ENCODE assay signal across 13 cellular contexts in the genomic region with DNA sequence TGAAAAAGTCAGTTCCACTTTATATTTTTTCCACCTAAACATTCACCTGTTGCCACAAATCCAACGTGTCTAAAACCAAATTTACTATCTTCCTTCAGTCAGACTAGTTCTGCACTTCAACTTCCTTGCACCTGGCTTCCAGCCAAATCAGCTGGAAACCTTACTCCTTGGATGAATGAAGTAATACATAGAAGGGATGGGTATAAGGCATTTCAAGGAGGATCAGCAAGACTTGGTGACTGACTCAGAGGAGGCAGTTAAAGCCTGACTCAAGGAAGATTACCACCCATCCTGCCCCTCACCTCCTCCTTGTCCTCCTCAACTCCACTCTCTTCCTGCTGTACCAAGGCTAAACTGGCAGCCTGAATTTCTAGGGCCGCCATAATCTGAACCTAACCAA. TPM values are rescaled to one million over a fixed set of nuclear protein-coding genes. Genes with fewer than 3 reads are reported as not detected.
DNase-seq lines count a peak whose midpoint lies in the region; ATAC-seq and TF ChIP-seq lines count a peak whose summit lies in the region.
"Had no signal": no experiment of that assay in that cellular context is flagged by ENCODE, and none has a peak within 500 bp of the region (broad histone marks: within the 10 kb centered on the region; RNA-seq: fewer than 3 reads in every experiment).

No MANE protein-coding gene starts in this region.

- intact Hi-C loops in HCT116 (cut with micrococcal nuclease), result no loop called here

- no peaks in the 10 kb centered on the region; a peak in 1 of 4 replicates for H3K4me1 ChIP-seq in HCT116 (ENCODE audit: control insufficient read depth in 1 of 2, insufficient read depth in 2 of 2, low read length in 2 of 2)
- H3K4me1 ChIP-seq: parathyroid adenoma had no signal

- TF ChIP-seq CTCF in HCT116 (IDR thresholded peaks at IDR 0.05 in 2 of 3, conservative IDR thresholded peaks at IDR 0.05 in 1 of 3; ENCODE audit: borderline replicate concordance in 1 of 3, insufficient read depth in 1 of 3, low read depth in 2 of 3, low read length in 2 of 3) (no peak), GM10266 (IDR thresholded peaks at IDR 0.05; ENCODE audit: control insufficient read depth, insufficient read depth, low read depth, missing control alignments) (no peak)

- ATAC-seq in HCT116 (peak; percentile 38; the same call in 1 of the 2 replicates), HG03135 (IDR thresholded peaks at IDR 0.05; ENCODE audit: unreplicated experiment) (no peak)
- no peak for ATAC-seq in stimulated activated naive CD8-positive, alpha-beta T cell treated with anti-CD3 and anti-CD28 coated beads, Interleukin-15, Interleukin-2, amounts not matched to agents 100 U/mL and 50 U/mL, for 24 hours
- ATAC-seq: activated T-cell treated with anti-CD3 and anti-CD28 coated beads, Interleukin-2, amount 50 U/mL, for 4 hours; stimulated activated naive B cell treated with anti-CD40 and anti-IgM and Interleukin-4, amounts not matched to agents 10 μg/mL and 1 μg/mL and 100 μg/mL, for 72 hours had no signal

- RAD21 ChIA-PET in HCT116 (lab: Charles Lee; ENCODE audit: low non-redundant PET in 1 of 2, low total read pairs in 2 of 2, uncharacterized antibody in 2 of 2, unreplicated experiment in 2 of 2), result no interaction called here

- H3K9me3 ChIP-seq in HCT116 (ENCODE audit: control insufficient read depth in 1 of 2, insufficient read depth in 1 of 2, low read depth in 1 of 2, low read length in 2 of 2) (no peaks in the 10 kb centered on the region), SK-N-MC (ENCODE audit: low read depth, low read length) (no peaks in the 10 kb centered on the region)

- no peak overlapping the region for H3K27ac ChIP-seq in HCT116 (ENCODE audit: low read depth, low read length)
- H3K27ac ChIP-seq in SK-N-MC, result no peak overlapping the region

- H3K4me3 ChIP-seq in HCT116 (replicated peaks in 1 of 2; ENCODE audit: low read depth in 1 of 2, low read length in 2 of 2) (no peak overlapping the region), SK-N-MC (no peak overlapping the region)

- H3K4me2 ChIP-seq in HCT116 (ENCODE audit: low read length), result no peak overlapping the region

- no peaks in the 10 kb centered on the region for H4K20me1 ChIP-seq in HCT116 (ENCODE audit: insufficient read depth)

- no peaks in the 10 kb centered on the region for H3K9me2 ChIP-seq in HCT116 (ENCODE audit: insufficient read depth)

- no peak for TF ChIP-seq RAD21 in HCT116 (IDR thresholded peaks at IDR 0.05; ENCODE audit: low read depth)

- no peak for TF ChIP-seq POLR2A in HCT116 (IDR thresholded peaks at IDR 0.05; ENCODE audit: borderline replicate concordance, extremely low read depth, insufficient read depth, insufficient read length)

- CTCF ChIA-PET in HCT116 (lab: Charles Lee), result no interaction called here

- H3K9ac ChIP-seq in HCT116 (ENCODE audit: low read length), result no peak overlapping the region
- H3K9ac ChIP-seq in SK-N-MC (ENCODE audit: insufficient read length), result no peak overlapping the region
- H3K9ac ChIP-seq: parathyroid adenoma had no signal

- no peak overlapping the region for H2AFZ ChIP-seq in HCT116 (ENCODE audit: low read depth, low read length, poor library complexity, severe bottlenecking)
- H2AFZ ChIP-seq: parathyroid adenoma had no signal

- H3K27me3 ChIP-seq in HCT116 (ENCODE audit: insufficient read depth, low read length), result no peaks in the 10 kb centered on the region

- BruUV-seq in HCT116 (replicated peaks; lab: Mats Ljungman, UMichigan), result no TSS peak

- no peaks in the 10 kb centered on the region for H3K79me2 ChIP-seq in HCT116 (ENCODE audit: insufficient read depth, low read length)
- H3K79me2 ChIP-seq: parathyroid adenoma had no signal

- H3K36me3 ChIP-seq in HCT116 (ENCODE audit: control insufficient read depth in 1 of 2, insufficient read depth in 2 of 2, low read length in 2 of 2) (no peaks in the 10 kb centered on the region), SK-N-MC (ENCODE audit: insufficient read depth, low read length) (no peaks in the 10 kb centered on the region)

- DNase-seq in A172 (ENCODE audit: low spot score) (peak; percentile 67), HCT116 (ENCODE audit: low read depth, low spot score) (peak; percentile 4), SK-N-MC (ENCODE audit: low read depth, low spot score) (peak; percentile 12), foreskin melanocyte (peak; percentile 26), GM10266 (ENCODE audit: extremely low spot score) (no peak)
- DNase-seq in activated CD4-positive, alpha-beta T cell treated with anti-CD3 and anti-CD28 coated beads for 48 hours, result no peak
- no peak for DNase-seq in stimulated activated naive CD8-positive, alpha-beta T cell treated with anti-CD3 and anti-CD28 coated beads, Interleukin-15, Interleukin-2, amounts not matched to agents 100 U/mL and 50 U/mL, for 24 hours
- DNase-seq: activated T-cell treated with anti-CD3 and anti-CD28 coated beads, Interleukin-2, amount 50 U/mL, for 4 hours; glutamatergic neuron; SHP77; stimulated activated naive B cell treated with anti-CD40 and anti-IgM and Interleukin-4, amounts not matched to agents 10 μg/mL and 1 μg/mL and 100 μg/mL, for 72 hours had no signal

- POLR2A ChIA-PET in HCT116 (lab: Charles Lee), result no interaction called here

TF ChIP-seq in HCT116, 20 proteins besides CTCF, POLR2A, EP300 and RAD21:
- no peak for TF ChIP-seq CBX3 (IDR thresholded peaks at IDR 0.05; ENCODE audit: low read depth)
- no peak for TF ChIP-seq SIN3A (IDR thresholded peaks at IDR 0.05; ENCODE audit: low read depth)
- TF ChIP-seq CEBPB (IDR thresholded peaks at IDR 0.05; ENCODE audit: low read depth), result no peak
- TF ChIP-seq SRF (IDR thresholded peaks at IDR 0.05; ENCODE audit: low read depth), result no peak
- no peak for TF ChIP-seq SP1 (IDR thresholded peaks at IDR 0.05; ENCODE audit: low read depth)
- TF ChIP-seq, protein P1, sequence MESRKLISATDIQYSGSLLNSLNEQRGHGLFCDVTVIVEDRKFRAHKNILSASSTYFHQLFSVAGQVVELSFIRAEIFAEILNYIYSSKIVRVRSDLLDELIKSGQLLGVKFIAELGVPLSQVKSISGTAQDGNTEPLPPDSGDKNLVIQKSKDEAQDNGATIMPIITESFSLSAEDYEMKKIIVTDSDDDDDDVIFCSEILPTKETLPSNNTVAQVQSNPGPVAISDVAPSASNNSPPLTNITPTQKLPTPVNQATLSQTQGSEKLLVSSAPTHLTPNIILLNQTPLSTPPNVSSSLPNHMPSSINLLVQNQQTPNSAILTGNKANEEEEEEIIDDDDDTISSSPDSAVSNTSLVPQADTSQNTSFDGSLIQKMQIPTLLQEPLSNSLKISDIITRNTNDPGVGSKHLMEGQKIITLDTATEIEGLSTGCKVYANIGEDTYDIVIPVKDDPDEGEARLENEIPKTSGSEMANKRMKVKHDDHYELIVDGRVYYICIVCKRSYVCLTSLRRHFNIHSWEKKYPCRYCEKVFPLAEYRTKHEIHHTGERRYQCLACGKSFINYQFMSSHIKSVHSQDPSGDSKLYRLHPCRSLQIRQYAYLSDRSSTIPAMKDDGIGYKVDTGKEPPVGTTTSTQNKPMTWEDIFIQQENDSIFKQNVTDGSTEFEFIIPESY (IDR thresholded peaks at IDR 0.05; ENCODE audit: extremely low read depth, insufficient replicate concordance, low read length), result no peak
- no peak for TF ChIP-seq ATF3 (IDR thresholded peaks at IDR 0.05)
- TF ChIP-seq FOSL1 (IDR thresholded peaks at IDR 0.05; ENCODE audit: low read depth), result no peak
- no peak for TF ChIP-seq JUND (IDR thresholded peaks at IDR 0.05)
- TF ChIP-seq TCF7L2 (IDR thresholded peaks at IDR 0.05; ENCODE audit: borderline replicate concordance, extremely low read depth, insufficient read depth, insufficient read length), result no peak
- no peak for TF ChIP-seq ZFX (IDR thresholded peaks at IDR 0.05)
- TF ChIP-seq POLR2AphosphoS5 (IDR thresholded peaks at IDR 0.05; ENCODE audit: low read depth, low read length), result no peak
- TF ChIP-seq YY1 (IDR thresholded peaks at IDR 0.05; ENCODE audit: extremely low read depth, insufficient replicate concordance, low read depth, low read length), result no peak
- no peak for TF ChIP-seq EZH2 (IDR thresholded peaks at IDR 0.05)
- no peak for TF ChIP-seq ZNF274 (IDR thresholded peaks at IDR 0.05; ENCODE audit: low read depth, low read length)

RNA-seq across cellular contexts. Expression of gene QTRT2, which starts 37.1 kb away (rescaled TPM):
- 24.4 and 49.1 TPM in 2 replicates for total RNA-seq in A172 (2014; rRNA removed; shearing (Covaris generic))
- total RNA-seq in HCT116 (2021; ENCODE audit: unreplicated experiment), result 47.7 TPM
- 9.3 and 11.4 TPM in 2 replicates for polyA plus RNA-seq in HCT116 (2012)

RNA-seq across cellular contexts. Expression of gene CCDC191, which starts 37.3 kb away (rescaled TPM):
- total RNA-seq in A172 (2014; rRNA removed; shearing (Covaris generic)), result 5.6 and 7.0 TPM in 2 replicates
- total RNA-seq in HCT116 (2021; ENCODE audit: unreplicated experiment), result 4.1 TPM
- 2.0 and 2.5 TPM in 2 replicates for polyA plus RNA-seq in HCT116 (2012)

Comparison
In these comparisons a context has a peak if more than half of its experiments do, and no peak if none do; other contexts are left out.
1. DNase-seq: peak in A172 (single experiment), HCT116 (single experiment), SK-N-MC (single experiment) and foreskin melanocyte (single experiment); none in GM10266 (single experiment), activated CD4-positive, alpha-beta T cell treated with anti-CD3 and anti-CD28 coated beads for 48 hours (single experiment) and stimulated activated naive CD8-positive, alpha-beta T cell treated with anti-CD3 and anti-CD28 coated beads, Interleukin-15, Interleukin-2, amounts not matched to agents 100 U/mL and 50 U/mL, for 24 hours (single experiment).